Comparison of ENCODE assay signal across 16 cellular contexts in genomic region chr10:108849688-108850087, GRCh38.
A peak's percentile ranks its signal among the peaks of the same experiment; 100 is the strongest.
DNase-seq lines count a peak whose midpoint lies in the region; ATAC-seq and TF ChIP-seq lines count a peak whose summit lies in the region.
"Had no signal": no experiment of that assay in that cellular context is flagged by ENCODE, and none has a peak within 500 bp of the region (broad histone marks: within the 10 kb centered on the region; RNA-seq: fewer than 3 reads in every experiment).

No MANE protein-coding gene starts in this region.

- TF ChIP-seq CTCF in Calu3 (IDR thresholded peaks at IDR 0.05; ENCODE audit: unreplicated experiment), result no peak

- H3K4me1 Mint-ChIP-seq in stimulated activated naive B cell treated with anti-CD40 and anti-IgM and Interleukin-4, amounts not matched to agents 10 μg/mL and 1 μg/mL and 100 μg/mL, for 72 hours, result peaks cover 12 to 14% of the 10 kb centered on the region in 2 donors
- H3K4me1 Mint-ChIP-seq in Calu3 (ENCODE audit: low read depth, unreplicated experiment), result no peaks in the 10 kb centered on the region
- H3K4me1 Mint-ChIP-seq: T-cell had no signal

- H3K4me3 Mint-ChIP-seq in stimulated activated naive B cell treated with anti-CD40 and anti-IgM and Interleukin-4, amounts not matched to agents 10 μg/mL and 1 μg/mL and 100 μg/mL, for 72 hours, result no peak overlapping the region
- H3K4me3 Mint-ChIP-seq in Calu3 (ENCODE audit: low read depth, unreplicated experiment), result no peak overlapping the region
- H3K4me3 Mint-ChIP-seq: T-cell had no signal

- H3K9me3 Mint-ChIP-seq in stimulated activated naive B cell treated with anti-CD40 and anti-IgM and Interleukin-4, amounts not matched to agents 10 μg/mL and 1 μg/mL and 100 μg/mL, for 72 hours, result no peaks in the 10 kb centered on the region
- peaks cover 7% of the 10 kb centered on the region for H3K9me3 Mint-ChIP-seq in Calu3 (ENCODE audit: low read depth, unreplicated experiment)

- H3K27ac Mint-ChIP-seq in stimulated activated naive B cell treated with anti-CD40 and anti-IgM and Interleukin-4, amounts not matched to agents 10 μg/mL and 1 μg/mL and 100 μg/mL, for 72 hours, result no peak overlapping the region
- no peak overlapping the region for H3K27ac Mint-ChIP-seq in Calu3 (ENCODE audit: unreplicated experiment)
- H3K27ac Mint-ChIP-seq: T-cell had no signal

- CTCF ChIA-PET in Calu3 (lab: Charles Lee), result no interaction called here

- no peaks in the 10 kb centered on the region for H3K36me3 Mint-ChIP-seq in stimulated activated naive B cell treated with anti-CD40 and anti-IgM and Interleukin-4, amounts not matched to agents 10 μg/mL and 1 μg/mL and 100 μg/mL, for 72 hours
- no peaks in the 10 kb centered on the region for H3K36me3 Mint-ChIP-seq in Calu3 (ENCODE audit: insufficient read depth, unreplicated experiment)
- H3K36me3 Mint-ChIP-seq: T-cell had no signal

- H3K27me3 Mint-ChIP-seq in stimulated activated naive B cell treated with anti-CD40 and anti-IgM and Interleukin-4, amounts not matched to agents 10 μg/mL and 1 μg/mL and 100 μg/mL, for 72 hours, result peaks cover 0 to 4% of the 10 kb centered on the region in 2 donors
- H3K27me3 Mint-ChIP-seq in Calu3 (ENCODE audit: unreplicated experiment), result no peaks in the 10 kb centered on the region
- H3K27me3 Mint-ChIP-seq: T-cell had no signal

- intact Hi-C loops in Calu3 (cut with micrococcal nuclease; ENCODE audit: unreplicated experiment), result no loop called here

- ATAC-seq in GM19397 (IDR thresholded peaks at IDR 0.05; ENCODE audit: unreplicated experiment) (peak; percentile 21), HG02870 (IDR thresholded peaks at IDR 0.05; ENCODE audit: unreplicated experiment) (peak; percentile 27), HG03442 (IDR thresholded peaks at IDR 0.05; ENCODE audit: unreplicated experiment) (peak; percentile 23)
- peak; percentile 59 to 62 for ATAC-seq in stimulated activated naive B cell treated with anti-CD40 and anti-IgM and Interleukin-4, amounts not matched to agents 10 μg/mL and 1 μg/mL and 100 μg/mL, for 72 hours (replicated peaks)
- ATAC-seq: left lung, T-cell had no signal

- BruUV-seq in Calu3 (replicated peaks; lab: Mats Ljungman, UMichigan), result no TSS peak

- no peak for DNase-seq in stimulated activated naive B cell treated with anti-CD40 and anti-IgM and Interleukin-4, amounts not matched to agents 10 μg/mL and 1 μg/mL and 100 μg/mL, for 72 hours
- no peak for DNase-seq in stimulated activated CD8-positive, alpha-beta memory T cell treated with anti-CD3 and anti-CD28 coated beads, Interleukin-4, amount 100 ng/mL, for 48 hours
- no peak for DNase-seq in Calu3
- DNase-seq in NCI-H526 treated with DMSO at 0.1 percent for 48 hours (lab: John Stamatoyannopoulos, UW), result no peak
- DNase-seq: activated gamma-delta T cell; DMS79; GOT3; left lung; NCI-H2081 treated with DMSO at 0.1 percent for 48 hours; NCI-H774; stimulated activated CD4-positive, alpha-beta T cell treated with anti-CD3 and anti-CD28 coated beads, Interleukin-4, amount 100 ng/mL, for 24 hours; T-cell; tibial artery had no signal
